ENCODE assay signal across 8 cellular contexts in the genomic region with DNA sequence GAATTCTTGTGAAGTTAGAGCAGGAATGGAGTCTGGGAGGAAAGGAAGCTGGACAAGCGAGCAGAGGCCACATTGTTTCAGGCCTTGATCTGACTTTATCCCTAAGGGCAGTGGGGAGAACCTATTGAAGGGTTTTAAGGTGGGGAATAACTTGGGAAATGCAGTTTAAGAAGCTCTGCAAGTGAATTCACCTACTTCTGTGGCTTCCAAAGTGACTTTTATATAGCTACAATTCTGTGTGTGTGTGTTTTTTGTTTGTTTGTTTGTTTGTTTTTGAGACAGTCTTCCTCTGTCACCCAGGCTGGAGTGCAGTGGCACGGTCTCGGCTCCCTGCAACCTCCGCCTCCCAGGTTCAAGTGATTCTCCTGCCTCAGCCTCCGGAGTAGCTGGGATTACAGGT. TPM values are rescaled to one million over a fixed set of nuclear protein-coding genes. Genes with fewer than 3 reads are reported as not detected.
DNase-seq lines count a peak whose midpoint lies in the region; ATAC-seq, FAIRE-seq and TF ChIP-seq lines count a peak whose summit lies in the region.
"Not testable (repeated sequence)": the region's sequence is repeated elsewhere in the genome, so short reads cannot be mapped to it uniquely, and the experiment has no call there.

No MANE protein-coding gene starts in this region.

- ATAC-seq in CD4-positive, alpha-beta T cell (ENCODE audit: poor library complexity); WTC11; left lung: not testable (repeated sequence)

- H3K36me3 Mint-ChIP-seq in CD4-positive, alpha-beta T cell (ENCODE audit: low read depth) = peaks cover 33% of the 10 kb centered on the region
- H3K36me3 Mint-ChIP-seq in WTC11 (peaks cover 23% of the 10 kb centered on the region), astrocyte (ENCODE audit: low read depth, unreplicated experiment) (peaks cover 13% of the 10 kb centered on the region)

- H3K4me3 ChIP-seq in Jurkat, Clone E6-1 (ENCODE audit: low read length) = peak overlapping the region; percentile 85; the same call in 1 of the 2 replicates
- H3K4me3 ChIP-seq in astrocyte (ENCODE audit: insufficient read depth, low read depth, low read length) = peak overlapping the region; percentile 80
- peak overlapping the region; percentile 82 for H3K4me3 ChIP-seq in epithelial cell of esophagus (ENCODE audit: low read length)
- H3K4me3 ChIP-seq in left lung = peak overlapping the region in 1 of 2 donors; percentile 98
- H3K4me3 ChIP-seq in parathyroid adenoma (ENCODE audit: low read depth, low read length) = not testable (repeated sequence)
- H3K4me3 ChIP-seq in testis = peak overlapping the region in 1 of 2 donors; percentile 95

- TF ChIP-seq CTCF in CD4-positive, alpha-beta T cell (IDR thresholded peaks at IDR 0.05); WTC11 (IDR thresholded peaks at IDR 0.05); astrocyte (IDR thresholded peaks at IDR 0.05; ENCODE audit: insufficient read depth, low read depth, low read length); epithelial cell of esophagus (IDR thresholded peaks at IDR 0.05; ENCODE audit: insufficient read depth, low read depth, low read length, missing control alignments); left lung (IDR thresholded peaks at IDR 0.05); parathyroid adenoma (IDR thresholded peaks at IDR 0.05); testis (IDR thresholded peaks at IDR 0.05): not testable (repeated sequence)

- peak overlapping the region; percentile 99 for H3K4me3 Mint-ChIP-seq in CD4-positive, alpha-beta T cell
- H3K4me3 Mint-ChIP-seq in WTC11 = peak overlapping the region; percentile 99
- peak overlapping the region; percentile 97 for H3K4me3 Mint-ChIP-seq in astrocyte (ENCODE audit: unreplicated experiment)

- H4K20me1 ChIP-seq in astrocyte (ENCODE audit: insufficient read depth, low read length) = peaks cover 50% of the 10 kb centered on the region

- H2AFZ ChIP-seq in astrocyte (ENCODE audit: low read depth, low read length); parathyroid adenoma: not testable (repeated sequence)

- peak overlapping the region; percentile 97 for H3K27ac Mint-ChIP-seq in CD4-positive, alpha-beta T cell
- H3K27ac Mint-ChIP-seq in WTC11 (peak overlapping the region; percentile 91), astrocyte (ENCODE audit: unreplicated experiment) (peak overlapping the region; percentile 86)

- H3K4me1 ChIP-seq in astrocyte (ENCODE audit: insufficient read depth, low read length) = peaks cover 16% of the 10 kb centered on the region
- H3K4me1 ChIP-seq in left lung = peaks cover 6 to 29% of the 10 kb centered on the region in 2 donors
- H3K4me1 ChIP-seq in parathyroid adenoma = not testable (repeated sequence)
- peaks cover 23% of the 10 kb centered on the region for H3K4me1 ChIP-seq in testis

- not testable (repeated sequence) for DNase-seq in CD4-positive, alpha-beta T cell; Jurkat, Clone E6-1 (ENCODE audit: low read depth, low spot score); WTC11 (ENCODE audit: low spot score); astrocyte (ENCODE audit: low read depth); epithelial cell of esophagus (ENCODE audit: low read depth); left lung; testis

- not testable (repeated sequence) for H3K27me3 ChIP-seq in CD4-positive, alpha-beta T cell (ENCODE audit: control insufficient read depth, insufficient read depth, low read length); astrocyte (ENCODE audit: insufficient read depth, low read length); left lung; parathyroid adenoma (ENCODE audit: control insufficient read depth, insufficient read depth, low read length); testis

- H3K79me2 ChIP-seq in astrocyte (ENCODE audit: insufficient read depth, low read length) (peaks cover 73% of the 10 kb centered on the region), parathyroid adenoma (peaks cover 19% of the 10 kb centered on the region)

- 74% methylated on average over 5 of the region's 5 CpGs for WGBS in testis, 2 donors

- H3K36me3 ChIP-seq in astrocyte (ENCODE audit: insufficient read depth, low read length) (peaks cover 11% of the 10 kb centered on the region), left lung (peaks cover 0 to 26% of the 10 kb centered on the region in 2 donors)
- not testable (repeated sequence) for H3K36me3 ChIP-seq in parathyroid adenoma (ENCODE audit: control insufficient read depth, insufficient read depth, low read length); testis (ENCODE audit: low read depth, missing control alignments)

- not testable (repeated sequence) for H3K9me3 Mint-ChIP-seq in CD4-positive, alpha-beta T cell; WTC11; astrocyte (ENCODE audit: unreplicated experiment)

- H3K4me2 ChIP-seq in astrocyte (ENCODE audit: low read length) (peak overlapping the region; percentile 98), parathyroid adenoma (ENCODE audit: low read length) (peak overlapping the region; percentile 0)

- H3K4me1 Mint-ChIP-seq in CD4-positive, alpha-beta T cell (ENCODE audit: low read depth) = peaks cover 32% of the 10 kb centered on the region
- H3K4me1 Mint-ChIP-seq in WTC11 = peaks cover 15% of the 10 kb centered on the region
- H3K4me1 Mint-ChIP-seq in astrocyte (ENCODE audit: low read depth, unreplicated experiment) = not testable (repeated sequence)

- POLR2A ChIA-PET in CD4-positive, alpha-beta T cell (lab: Charles Lee) = interaction anchor here (1.5 to 8.0 kb wide), 4 partner anchors 11 to 20 kb away, joined by 3 to 331 read pairs (median 103); partner anchors contain the start of genes DALRD3, IMPDH2, NDUFAF3 and P4HTM
- POLR2A ChIA-PET in WTC11 (lab: Charles Lee) = interaction anchor here (1.0 to 4.6 kb wide), 3 partner anchors 9 to 19 kb away, joined by 3 to 81 read pairs (median 40); partner anchors contain the start of genes DALRD3, NDUFAF3 and P4HTM

- not testable (repeated sequence) for TF ChIP-seq POLR2A in testis (IDR thresholded peaks at IDR 0.05)

- not testable (repeated sequence) for FAIRE-seq in astrocyte (lab: Jason Lieb, UNC)

- intact Hi-C loops in CD4-positive, alpha-beta T cell (cut with DNase I, micrococcal nuclease) = loop anchor here in 1 of 2 experiments (5.0 kb wide), 2 partner anchors 706 to 1496 kb away; partner anchors contain the start of genes ELP6 and NME6
- intact Hi-C loops in left lung (cut with DNase I); testis (cut with DNase I; ENCODE audit: low total_unique reads): not testable (repeated sequence)

- peak overlapping the region; percentile 99 for H3K9ac ChIP-seq in astrocyte (ENCODE audit: low read length)
- not testable (repeated sequence) for H3K9ac ChIP-seq in parathyroid adenoma

- CTCF ChIA-PET in CD4-positive, alpha-beta T cell (lab: Charles Lee) = interaction anchor here (2.2 to 5.2 kb wide), 3 partner anchors 14 to 85 kb away, joined by 10 to 100 read pairs (median 59); partner anchors contain the start of genes NDUFAF3, P4HTM and QRICH1
- CTCF ChIA-PET in WTC11 (lab: Charles Lee) = interaction anchor here (1.6 to 9.3 kb wide), 4 partner anchors 14 to 441 kb away, joined by 4 to 124 read pairs (median 56); partner anchors contain the start of genes ARIH2, NDUFAF3 and P4HTM

- H3K9me3 ChIP-seq in CD4-positive, alpha-beta T cell (ENCODE audit: control insufficient read depth, low read length); astrocyte (ENCODE audit: insufficient read depth, low read depth, low read length); left lung; parathyroid adenoma (ENCODE audit: control insufficient read depth, low read length); testis: not testable (repeated sequence)

- H3K27ac ChIP-seq in CD4-positive, alpha-beta T cell (ENCODE audit: low read depth, low read length) = peak overlapping the region; percentile 89
- H3K27ac ChIP-seq in astrocyte (ENCODE audit: low read depth, low read length) (peak overlapping the region; percentile 17), left lung (peak overlapping the region; percentile 95 to 98), parathyroid adenoma (peak overlapping the region; percentile 87), testis (peak overlapping the region; percentile 96 to 98)

- not testable (repeated sequence) for H3K27me3 Mint-ChIP-seq in CD4-positive, alpha-beta T cell; WTC11 (ENCODE audit: low read depth); astrocyte (ENCODE audit: low read depth, unreplicated experiment)

RNA-seq across cellular contexts. Expression of gene WDR6, which starts 1.4 kb away (rescaled TPM):
- total RNA-seq in CD4-positive, alpha-beta T cell = 100 to 1,000 TPM; 132 to 134 TPM
- polyA plus RNA-seq in Jurkat, Clone E6-1 (2012; ENCODE audit: insufficient read depth, insufficient read length) = 128 TPM
- total RNA-seq in WTC11 (2021) (204 to 213 TPM (median 209 TPM) in 3 replicates), astrocyte (107 and 130 TPM in 2 replicates), left lung (100 to 1,000 TPM; 156 to 190 TPM), testis (100 to 1,000 TPM; 171 to 172 TPM)
- 92.0 TPM for polyA plus RNA-seq in testis (ENCODE audit: insufficient read depth, low read depth, low replicate concordance)

RNA-seq across cellular contexts. Expression of gene DALRD3, which starts 9.8 kb away (rescaled TPM):
- total RNA-seq in CD4-positive, alpha-beta T cell = 10 to 100 TPM; 15.1 to 15.6 TPM
- 76.5 TPM for polyA plus RNA-seq in Jurkat, Clone E6-1 (2012; ENCODE audit: insufficient read depth, insufficient read length)
- total RNA-seq in WTC11 (2021) (38.8 to 41.4 TPM (median 39.6 TPM) in 3 replicates), astrocyte (18.5 and 25.1 TPM in 2 replicates), left lung (10 to 100 TPM; 23.6 to 24.5 TPM), testis (100 to 1,000 TPM in 1 of 2 donors, 10 to 100 TPM in 1; 92.0 to 106 TPM)
- 121 TPM for polyA plus RNA-seq in testis (ENCODE audit: insufficient read depth, low read depth, low replicate concordance)

RNA-seq across cellular contexts. Expression of gene NDUFAF3, which starts 13.3 kb away (rescaled TPM):
- 10 to 100 TPM; 52.7 to 53.2 TPM for total RNA-seq in CD4-positive, alpha-beta T cell
- 219 TPM for polyA plus RNA-seq in Jurkat, Clone E6-1 (2012; ENCODE audit: insufficient read depth, insufficient read length)
- 36.8 to 50.3 TPM (median 49.6 TPM) in 3 replicates for total RNA-seq in WTC11 (2021)
- total RNA-seq in astrocyte = 75.4 and 84.8 TPM in 2 replicates
- total RNA-seq in left lung = 10 to 100 TPM; 83.8 to 92.2 TPM
- total RNA-seq in testis = 100 to 1,000 TPM; 324 to 416 TPM
- 544 TPM for polyA plus RNA-seq in testis (ENCODE audit: insufficient read depth, low read depth, low replicate concordance)

RNA-seq across cellular contexts. Expression of gene P4HTM, which starts 18.6 kb away (rescaled TPM):
- total RNA-seq in CD4-positive, alpha-beta T cell = 10 to 100 TPM; 45.9 to 47.0 TPM
- not detected for polyA plus RNA-seq in Jurkat, Clone E6-1 (2012; ENCODE audit: insufficient read depth, insufficient read length)
- total RNA-seq in WTC11 (2021) (21.9 to 28.8 TPM (median 28.2 TPM) in 3 replicates), astrocyte (25.0 and 28.1 TPM in 2 replicates), left lung (10 to 100 TPM; 40.2 to 41.8 TPM), testis (100 to 1,000 TPM; 107 to 122 TPM)
- 52.3 TPM for polyA plus RNA-seq in testis (ENCODE audit: insufficient read depth, low read depth, low replicate concordance)

RNA-seq across cellular contexts. Expression of gene IMPDH2, which starts 20.6 kb away (rescaled TPM):
- 100 to 1,000 TPM; 133 to 135 TPM for total RNA-seq in CD4-positive, alpha-beta T cell
- 486 TPM for polyA plus RNA-seq in Jurkat, Clone E6-1 (2012; ENCODE audit: insufficient read depth, insufficient read length)
- total RNA-seq in WTC11 (2021) (449 to 472 TPM (median 452 TPM) in 3 replicates), astrocyte (111 and 119 TPM in 2 replicates), left lung (100 to 1,000 TPM; 136 to 187 TPM), testis (10 to 100 TPM; 93.0 to 98.5 TPM)
- 95.0 TPM for polyA plus RNA-seq in testis (ENCODE audit: insufficient read depth, low read depth, low replicate concordance)

Comparison
In these comparisons a context has a peak if more than half of its experiments do, and no peak if none do; other contexts are left out.
1. H3K27ac ChIP-seq: peak in every context shown above with its lines; median percentile 97 in testis; 96 in left lung; 89 in CD4-positive, alpha-beta T cell; 87 in parathyroid adenoma; 17 in astrocyte.